In genomic region chr15:69657626-69658025, GRCh38 we compare ENCODE assay signal across 29 cellular contexts.
"Had no signal": no experiment of that assay in that cellular context is flagged by ENCODE, and none has a peak within 500 bp of the region (broad histone marks: within the 10 kb centered on the region; RNA-seq: fewer than 3 reads in every experiment).

No MANE protein-coding gene starts in this region.

- H3K4me1 ChIP-seq: lower lobe of right lung, pancreas, prostate gland, suprapubic skin, tibial artery, upper lobe of right lung, uterus had no signal

- H3K4me3 Mint-ChIP-seq: naive thymus-derived CD8-positive, alpha-beta T cell; nephron; neural crest cell; stimulated activated naive CD8-positive, alpha-beta T cell treated with anti-CD3 and anti-CD28 coated beads, Interleukin-15, Interleukin-2, amounts not matched to agents 100 ng/mL and 50 ng/mL, for 24 hours had no signal

- H3K4me3 ChIP-seq: hepatocyte, left lung, lower lobe of right lung, pancreas, prostate gland, skin epidermis, suprapubic skin, thoracic aorta, tibial artery, upper lobe of right lung, uterus had no signal

- H3K27me3 ChIP-seq: hepatocyte, pancreas, uterus had no signal

- H3K36me3 Mint-ChIP-seq: naive thymus-derived CD8-positive, alpha-beta T cell had no signal

- H3K27ac ChIP-seq: hepatocyte, left lung, lower lobe of right lung, pancreas, prostate gland, skin epidermis, suprapubic skin, thoracic aorta, tibial artery, upper lobe of right lung, uterus had no signal

- H3K36me3 ChIP-seq: left lung, lower lobe of right lung, pancreas, prostate gland, suprapubic skin, thoracic aorta, tibial artery, upper lobe of right lung, uterus had no signal

- H3K4me1 Mint-ChIP-seq: nephron, neural crest cell had no signal

- H3K9me3 Mint-ChIP-seq: naive thymus-derived CD8-positive, alpha-beta T cell; nephron; neural crest cell; stimulated activated naive CD8-positive, alpha-beta T cell treated with anti-CD3 and anti-CD28 coated beads, Interleukin-15, Interleukin-2, amounts not matched to agents 100 ng/mL and 50 ng/mL, for 24 hours had no signal

- H3K9me3 ChIP-seq: left lung, lower lobe of right lung, pancreas, prostate gland, suprapubic skin, thoracic aorta, tibial artery, upper lobe of right lung, uterus had no signal

- H3K27ac Mint-ChIP-seq: naive thymus-derived CD8-positive, alpha-beta T cell; nephron; stimulated activated naive CD8-positive, alpha-beta T cell treated with anti-CD3 and anti-CD28 coated beads, Interleukin-15, Interleukin-2, amounts not matched to agents 100 ng/mL and 50 ng/mL, for 24 hours had no signal

- DNase-seq: kidney glomerular epithelial cell; left cardiac atrium; left lung; lower lobe of right lung; mammary epithelial cell; mesenchymal stem cell; naive thymus-derived CD8-positive, alpha-beta T cell; nucleus accumbens; pancreas; posterior cingulate gyrus; retina; right cardiac atrium; stimulated activated CD4-positive, alpha-beta T cell treated with anti-CD3 and anti-CD28 coated beads, Interleukin-12 subunit alpha, Interleukin-12 subunit beta, amount 100 ng/mL, for 4 hours; stimulated activated CD4-positive, alpha-beta T cell treated with anti-CD3 and anti-CD28 coated beads, Interleukin-15, amount 100 ng/mL, for 24 hours; stimulated activated CD4-positive, alpha-beta T cell treated with anti-CD3 and anti-CD28 coated beads, Interleukin-2, amount 100 ng/mL, for 24 hours; stimulated activated CD4-positive, alpha-beta T cell treated with anti-CD3 and anti-CD28 coated beads, Interleukin-4, amount 100 ng/mL, for 1 hour; stimulated activated naive CD4-positive, alpha-beta T cell; tibial artery; upper lobe of right lung; uterus had no signal

- ATAC-seq: left lung; lower lobe of right lung; naive thymus-derived CD8-positive, alpha-beta T cell; pancreas; right cardiac atrium; sciatic nerve; upper lobe of right lung had no signal
